ENCODE assay signal across 1 cellular context in genomic region chr18:12393510-12393909, GRCh38.
TF ChIP-seq lines count a peak whose summit lies in the region.

No MANE protein-coding gene starts in this region.

TF ChIP-seq in K562, 482 proteins besides CTCF, POLR2A, EP300 and RAD21 (continued from another document):
- TF ChIP-seq, protein P1, sequence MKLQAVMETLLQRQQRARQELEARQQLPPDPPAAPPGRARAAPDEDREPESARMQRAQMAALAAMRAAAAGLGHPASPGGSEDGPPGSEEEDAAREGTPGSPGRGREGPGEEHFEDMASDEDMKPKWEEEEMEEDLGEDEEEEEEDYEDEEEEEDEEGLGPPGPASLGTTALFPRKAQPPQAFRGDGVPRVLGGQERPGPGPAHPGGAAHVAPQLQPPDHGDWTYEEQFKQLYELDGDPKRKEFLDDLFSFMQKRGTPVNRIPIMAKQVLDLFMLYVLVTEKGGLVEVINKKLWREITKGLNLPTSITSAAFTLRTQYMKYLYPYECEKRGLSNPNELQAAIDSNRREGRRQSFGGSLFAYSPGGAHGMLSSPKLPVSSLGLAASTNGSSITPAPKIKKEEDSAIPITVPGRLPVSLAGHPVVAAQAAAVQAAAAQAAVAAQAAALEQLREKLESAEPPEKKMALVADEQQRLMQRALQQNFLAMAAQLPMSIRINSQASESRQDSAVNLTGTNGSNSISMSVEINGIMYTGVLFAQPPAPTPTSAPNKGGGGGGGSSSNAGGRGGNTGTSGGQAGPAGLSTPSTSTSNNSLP (IDR thresholded peaks at IDR 0.05; ENCODE audit: borderline replicate concordance, low read depth, low read length) = no peak
- TF ChIP-seq RBM25 (IDR thresholded peaks at IDR 0.05; ENCODE audit: low read depth, low read length, severe bottlenecking) (no peak), U2AF1 (optimal IDR thresholded peaks at IDR 0.05; ENCODE audit: low read depth, low read length) (no peak), SMC3 (conservative IDR thresholded peaks at IDR 0.05; ENCODE audit: insufficient read depth, low read depth, low read length) (no peak), SNRNP70 (optimal IDR thresholded peaks at IDR 0.05; ENCODE audit: low read depth, low read length) (no peak), HDAC8 (tag; IDR thresholded peaks at IDR 0.05) (no peak), ZNF143 (CRISPR knock-in tag; IDR thresholded peaks at IDR 0.05) (no peak), TSC22D4 (tag; IDR thresholded peaks at IDR 0.05) (no peak), SREBF2 (CRISPR knock-in tag; IDR thresholded peaks at IDR 0.05) (no peak), ASH1L (IDR thresholded peaks at IDR 0.05; ENCODE audit: borderline replicate concordance, low read depth, partially characterized antibody) (no peak), MED1 (CRISPR knock-in tag; IDR thresholded peaks at IDR 0.05; ENCODE audit: borderline replicate concordance) (no peak), NFXL1 (CRISPR knock-in tag; IDR thresholded peaks at IDR 0.05) (no peak), ZFP1 (CRISPR knock-in tag; IDR thresholded peaks at IDR 0.05) (no peak), ZNF175 (CRISPR knock-in tag; IDR thresholded peaks at IDR 0.05; ENCODE audit: low read depth) (no peak)
- TF ChIP-seq, protein P2, sequence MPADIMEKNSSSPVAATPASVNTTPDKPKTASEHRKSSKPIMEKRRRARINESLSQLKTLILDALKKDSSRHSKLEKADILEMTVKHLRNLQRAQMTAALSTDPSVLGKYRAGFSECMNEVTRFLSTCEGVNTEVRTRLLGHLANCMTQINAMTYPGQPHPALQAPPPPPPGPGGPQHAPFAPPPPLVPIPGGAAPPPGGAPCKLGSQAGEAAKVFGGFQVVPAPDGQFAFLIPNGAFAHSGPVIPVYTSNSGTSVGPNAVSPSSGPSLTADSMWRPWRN (IDR thresholded peaks at IDR 0.05; ENCODE audit: low read depth) = no peak
